1 cellular context compared by ENCODE assay signal in the genomic region with DNA sequence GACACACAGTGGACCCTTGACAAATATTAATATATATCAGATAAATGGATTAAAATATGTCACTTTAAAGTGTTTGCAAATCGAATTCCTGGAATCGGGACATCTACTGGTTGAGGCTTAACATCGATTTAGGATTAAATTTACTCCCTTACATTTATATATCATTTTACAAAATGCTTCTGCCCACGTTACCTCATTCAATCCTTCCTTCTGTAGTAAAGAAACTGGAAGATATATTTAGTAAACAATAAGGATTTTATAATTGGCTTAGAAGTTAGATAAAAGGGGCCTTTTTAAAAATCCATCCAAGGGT.
TF ChIP-seq lines count a peak whose summit lies in the region.

No MANE protein-coding gene starts in this region.

TF ChIP-seq in K562, 482 proteins besides CTCF, POLR2A, EP300 and RAD21:
- TF ChIP-seq BRD9 (IDR thresholded peaks at IDR 0.05; ENCODE audit: low read depth, partially characterized antibody) (no peak), OTX1 (CRISPR knock-in tag; IDR thresholded peaks at IDR 0.05) (no peak), SP2 (IDR thresholded peaks at IDR 0.05; ENCODE audit: extremely low read depth, low read depth, low read length, poor library complexity, severe bottlenecking) (no peak), ZNF354B (CRISPR knock-in tag; IDR thresholded peaks at IDR 0.05) (no peak), ZNF263 (CRISPR knock-in tag; IDR thresholded peaks at IDR 0.05; ENCODE audit: borderline replicate concordance) (no peak), SIN3A (IDR thresholded peaks at IDR 0.05; ENCODE audit: borderline replicate concordance in 2 of 2, control insufficient read depth in 1 of 2, low read depth in 2 of 2, low read length in 2 of 2) (no peak), BMI1 (IDR thresholded peaks at IDR 0.05; ENCODE audit: low read length) (no peak), CHCHD3 (CRISPR knock-in tag; IDR thresholded peaks at IDR 0.05) (no peak), GTF2A2 (tag; IDR thresholded peaks at IDR 0.05) (no peak), ZNF232 (CRISPR knock-in tag; IDR thresholded peaks at IDR 0.05) (no peak), SMAD1 (IDR thresholded peaks at IDR 0.05; ENCODE audit: low read depth, low read length, partially characterized antibody) (no peak), EHMT2 (IDR thresholded peaks at IDR 0.05) (no peak)
- TF ChIP-seq, protein P1, sequence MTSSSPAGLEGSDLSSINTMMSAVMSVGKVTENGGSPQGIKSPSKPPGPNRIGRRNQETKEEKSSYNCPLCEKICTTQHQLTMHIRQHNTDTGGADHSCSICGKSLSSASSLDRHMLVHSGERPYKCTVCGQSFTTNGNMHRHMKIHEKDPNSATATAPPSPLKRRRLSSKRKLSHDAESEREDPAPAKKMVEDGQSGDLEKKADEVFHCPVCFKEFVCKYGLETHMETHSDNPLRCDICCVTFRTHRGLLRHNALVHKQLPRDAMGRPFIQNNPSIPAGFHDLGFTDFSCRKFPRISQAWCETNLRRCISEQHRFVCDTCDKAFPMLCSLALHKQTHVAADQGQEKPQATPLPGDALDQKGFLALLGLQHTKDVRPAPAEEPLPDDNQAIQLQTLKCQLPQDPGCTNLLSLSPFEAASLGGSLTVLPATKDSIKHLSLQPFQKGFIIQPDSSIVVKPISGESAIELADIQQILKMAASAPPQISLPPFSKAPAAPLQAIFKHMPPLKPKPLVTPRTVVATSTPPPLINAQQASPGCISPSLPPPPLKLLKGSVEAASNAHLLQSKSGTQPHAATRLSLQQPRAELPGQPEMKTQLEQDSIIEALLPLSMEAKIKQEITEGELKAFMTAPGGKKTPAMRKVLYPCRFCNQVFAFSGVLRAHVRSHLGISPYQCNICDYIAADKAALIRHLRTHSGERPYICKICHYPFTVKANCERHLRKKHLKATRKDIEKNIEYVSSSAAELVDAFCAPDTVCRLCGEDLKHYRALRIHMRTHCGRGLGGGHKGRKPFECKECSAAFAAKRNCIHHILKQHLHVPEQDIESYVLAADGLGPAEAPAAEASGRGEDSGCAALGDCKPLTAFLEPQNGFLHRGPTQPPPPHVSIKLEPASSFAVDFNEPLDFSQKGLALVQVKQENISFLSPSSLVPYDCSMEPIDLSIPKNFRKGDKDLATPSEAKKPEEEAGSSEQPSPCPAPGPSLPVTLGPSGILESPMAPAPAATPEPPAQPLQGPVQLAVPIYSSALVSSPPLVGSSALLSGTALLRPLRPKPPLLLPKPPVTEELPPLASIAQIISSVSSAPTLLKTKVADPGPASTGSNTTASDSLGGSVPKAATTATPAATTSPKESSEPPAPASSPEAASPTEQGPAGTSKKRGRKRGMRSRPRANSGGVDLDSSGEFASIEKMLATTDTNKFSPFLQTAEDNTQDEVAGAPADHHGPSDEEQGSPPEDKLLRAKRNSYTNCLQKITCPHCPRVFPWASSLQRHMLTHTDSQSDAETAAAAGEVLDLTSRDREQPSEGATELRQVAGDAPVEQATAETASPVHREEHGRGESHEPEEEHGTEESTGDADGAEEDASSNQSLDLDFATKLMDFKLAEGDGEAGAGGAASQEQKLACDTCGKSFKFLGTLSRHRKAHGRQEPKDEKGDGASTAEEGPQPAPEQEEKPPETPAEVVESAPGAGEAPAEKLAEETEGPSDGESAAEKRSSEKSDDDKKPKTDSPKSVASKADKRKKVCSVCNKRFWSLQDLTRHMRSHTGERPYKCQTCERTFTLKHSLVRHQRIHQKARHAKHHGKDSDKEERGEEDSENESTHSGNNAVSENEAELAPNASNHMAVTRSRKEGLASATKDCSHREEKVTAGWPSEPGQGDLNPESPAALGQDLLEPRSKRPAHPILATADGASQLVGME (CRISPR knock-in tag; IDR thresholded peaks at IDR 0.05), result no peak
- TF ChIP-seq, protein P2, sequence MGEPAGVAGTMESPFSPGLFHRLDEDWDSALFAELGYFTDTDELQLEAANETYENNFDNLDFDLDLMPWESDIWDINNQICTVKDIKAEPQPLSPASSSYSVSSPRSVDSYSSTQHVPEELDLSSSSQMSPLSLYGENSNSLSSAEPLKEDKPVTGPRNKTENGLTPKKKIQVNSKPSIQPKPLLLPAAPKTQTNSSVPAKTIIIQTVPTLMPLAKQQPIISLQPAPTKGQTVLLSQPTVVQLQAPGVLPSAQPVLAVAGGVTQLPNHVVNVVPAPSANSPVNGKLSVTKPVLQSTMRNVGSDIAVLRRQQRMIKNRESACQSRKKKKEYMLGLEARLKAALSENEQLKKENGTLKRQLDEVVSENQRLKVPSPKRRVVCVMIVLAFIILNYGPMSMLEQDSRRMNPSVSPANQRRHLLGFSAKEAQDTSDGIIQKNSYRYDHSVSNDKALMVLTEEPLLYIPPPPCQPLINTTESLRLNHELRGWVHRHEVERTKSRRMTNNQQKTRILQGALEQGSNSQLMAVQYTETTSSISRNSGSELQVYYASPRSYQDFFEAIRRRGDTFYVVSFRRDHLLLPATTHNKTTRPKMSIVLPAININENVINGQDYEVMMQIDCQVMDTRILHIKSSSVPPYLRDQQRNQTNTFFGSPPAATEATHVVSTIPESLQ (CRISPR knock-in tag; IDR thresholded peaks at IDR 0.05), result no peak
- TF ChIP-seq, protein P3, sequence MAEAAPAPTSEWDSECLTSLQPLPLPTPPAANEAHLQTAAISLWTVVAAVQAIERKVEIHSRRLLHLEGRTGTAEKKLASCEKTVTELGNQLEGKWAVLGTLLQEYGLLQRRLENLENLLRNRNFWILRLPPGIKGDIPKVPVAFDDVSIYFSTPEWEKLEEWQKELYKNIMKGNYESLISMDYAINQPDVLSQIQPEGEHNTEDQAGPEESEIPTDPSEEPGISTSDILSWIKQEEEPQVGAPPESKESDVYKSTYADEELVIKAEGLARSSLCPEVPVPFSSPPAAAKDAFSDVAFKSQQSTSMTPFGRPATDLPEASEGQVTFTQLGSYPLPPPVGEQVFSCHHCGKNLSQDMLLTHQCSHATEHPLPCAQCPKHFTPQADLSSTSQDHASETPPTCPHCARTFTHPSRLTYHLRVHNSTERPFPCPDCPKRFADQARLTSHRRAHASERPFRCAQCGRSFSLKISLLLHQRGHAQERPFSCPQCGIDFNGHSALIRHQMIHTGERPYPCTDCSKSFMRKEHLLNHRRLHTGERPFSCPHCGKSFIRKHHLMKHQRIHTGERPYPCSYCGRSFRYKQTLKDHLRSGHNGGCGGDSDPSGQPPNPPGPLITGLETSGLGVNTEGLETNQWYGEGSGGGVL (CRISPR knock-in tag; IDR thresholded peaks at IDR 0.05), result no peak
- TF ChIP-seq, protein P4, sequence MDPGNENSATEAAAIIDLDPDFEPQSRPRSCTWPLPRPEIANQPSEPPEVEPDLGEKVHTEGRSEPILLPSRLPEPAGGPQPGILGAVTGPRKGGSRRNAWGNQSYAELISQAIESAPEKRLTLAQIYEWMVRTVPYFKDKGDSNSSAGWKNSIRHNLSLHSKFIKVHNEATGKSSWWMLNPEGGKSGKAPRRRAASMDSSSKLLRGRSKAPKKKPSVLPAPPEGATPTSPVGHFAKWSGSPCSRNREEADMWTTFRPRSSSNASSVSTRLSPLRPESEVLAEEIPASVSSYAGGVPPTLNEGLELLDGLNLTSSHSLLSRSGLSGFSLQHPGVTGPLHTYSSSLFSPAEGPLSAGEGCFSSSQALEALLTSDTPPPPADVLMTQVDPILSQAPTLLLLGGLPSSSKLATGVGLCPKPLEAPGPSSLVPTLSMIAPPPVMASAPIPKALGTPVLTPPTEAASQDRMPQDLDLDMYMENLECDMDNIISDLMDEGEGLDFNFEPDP (CRISPR knock-in tag; IDR thresholded peaks at IDR 0.05), result no peak
